9 cellular contexts compared by ENCODE assay signal in genomic region chr7:101216860-101217387, GRCh38. TPM values are rescaled to one million over a fixed set of nuclear protein-coding genes. Genes with fewer than 3 reads are reported as not detected.
DNase-seq lines count a peak whose midpoint lies in the region; ATAC-seq and TF ChIP-seq lines count a peak whose summit lies in the region.
"Had no signal": no experiment of that assay in that cellular context is flagged by ENCODE, and none has a peak within 500 bp of the region (broad histone marks: within the 10 kb centered on the region; RNA-seq: fewer than 3 reads in every experiment).

No MANE protein-coding gene starts in this region.

- peak; percentile 19 for ATAC-seq in GM21423 (IDR thresholded peaks at IDR 0.05; ENCODE audit: unreplicated experiment)

- H3K9me2 ChIP-seq in Karpas-422 (replicated peaks; ENCODE audit: insufficient read depth, low read length): no peaks in the 10 kb centered on the region

- in situ Hi-C loops in ACHN (cut with HindIII; ENCODE audit: low pct_ligation_motif_present, low pct_unique_long_range_greater_than_20kb, low sequenced_read_pairs): loop anchor here (5.0 kb wide), 1 partner anchor 40 kb away; no protein-coding TSS in a partner anchor

- peaks cover 30% of the 10 kb centered on the region for H3K4me1 Mint-ChIP-seq in Caco-2 (ENCODE audit: low read depth, unreplicated experiment)

- no peaks in the 10 kb centered on the region for H3K27me3 Mint-ChIP-seq in Caco-2 (ENCODE audit: insufficient read depth, unreplicated experiment)

- peak overlapping the region; percentile 86 for H3K9ac ChIP-seq in Karpas-422 (ENCODE audit: low read length)

- H2AFZ ChIP-seq in Karpas-422 (ENCODE audit: low read length): peak overlapping the region; percentile 85

- no peak for TF ChIP-seq CTCF in Caco-2 (IDR thresholded peaks at IDR 0.05; ENCODE audit: insufficient read depth in 1 of 2, low read depth in 1 of 2, low read length in 1 of 2, severe bottlenecking in 1 of 2, unreplicated experiment in 1 of 2)

- H3K4me1 ChIP-seq in Caco-2: peaks cover 22% of the 10 kb centered on the region
- H3K4me1 ChIP-seq in Karpas-422 (ENCODE audit: low read length): peaks cover 21% of the 10 kb centered on the region
- H3K4me1 ChIP-seq in mononuclear cell (ENCODE audit: insufficient read depth, low read length): peaks cover 36% of the 10 kb centered on the region

- H4K20me1 ChIP-seq in Karpas-422 (ENCODE audit: insufficient read depth, low read depth, low read length): no peaks in the 10 kb centered on the region

- peak overlapping the region; percentile 83 for H3K4me3 Mint-ChIP-seq in Caco-2 (ENCODE audit: unreplicated experiment)

- CTCF ChIA-PET in Caco-2 (lab: Charles Lee): interaction anchor here (0.5 to 2.8 kb wide), 17 partner anchors 12 to 628 kb away, joined by 3 to 49 read pairs (median 5); partner anchors contain the start of genes FIS1 and SERPINE1

- BruUV-seq in Caco-2 (replicated peaks; lab: Mats Ljungman, UMichigan): no TSS peak

- H3K4me3 ChIP-seq in Caco-2 (ENCODE audit: low read depth, low read length): peak overlapping the region; percentile 75
- H3K4me3 ChIP-seq in Karpas-422 (ENCODE audit: low read length): peak overlapping the region; percentile 83
- peak overlapping the region; percentile 63 for H3K4me3 ChIP-seq in mononuclear cell (ENCODE audit: low read length)

- H3K36me3 Mint-ChIP-seq in Caco-2 (ENCODE audit: insufficient read depth, unreplicated experiment): peaks cover 34% of the 10 kb centered on the region

- H3K36me3 ChIP-seq in Caco-2 (ENCODE audit: control insufficient read depth, insufficient read depth, low read length) (peaks cover 3% of the 10 kb centered on the region; the same call in 1 of the 2 replicates), Karpas-422 (ENCODE audit: insufficient read depth, low read length) (no peaks in the 10 kb centered on the region)

- intact Hi-C loops in Caco-2 (cut with micrococcal nuclease; ENCODE audit: unreplicated experiment): no loop called here

- POLR2A ChIA-PET in Caco-2 (lab: Charles Lee): interaction anchor here (0.6 to 2.0 kb wide), 8 partner anchors 15 to 1182 kb away, joined by 3 to 15 read pairs (median 6); partner anchors contain the start of genes FIS1, MOGAT3 and UFSP1

- H3K9me3 ChIP-seq in Caco-2 (no peaks in the 10 kb centered on the region), Karpas-422 (ENCODE audit: low read length) (no peaks in the 10 kb centered on the region), mononuclear cell (ENCODE audit: low read depth, low read length) (no peaks in the 10 kb centered on the region)

- H3K4me2 ChIP-seq in Karpas-422 (ENCODE audit: low read depth, low read length, poor library complexity, severe bottlenecking): peak overlapping the region; percentile 99

- peak overlapping the region; percentile 81 for H3K27ac Mint-ChIP-seq in Caco-2 (ENCODE audit: unreplicated experiment)

- H3K27me3 ChIP-seq in Caco-2 (replicated peaks; ENCODE audit: control insufficient read depth, insufficient read depth, low read length): no peaks in the 10 kb centered on the region
- H3K27me3 ChIP-seq in Karpas-422 (ENCODE audit: low read length): no peaks in the 10 kb centered on the region
- no peaks in the 10 kb centered on the region for H3K27me3 ChIP-seq in mononuclear cell (ENCODE audit: insufficient read depth, low read length)

- no peak for DNase-seq in Caco-2
- DNase-seq in Karpas-422: peak; percentile 57
- DNase-seq in caudate nucleus (lab: John Stamatoyannopoulos, UW): peak in 5 of 61 donors; percentile 25 to 51 (median 36)
- no peak for DNase-seq in cortex of kidney (lab: John Stamatoyannopoulos, UW)
- DNase-seq in ACHN: no peak
- no peak for DNase-seq in epidermal melanocyte (ENCODE audit: insufficient read length, low spot score)

- no peaks in the 10 kb centered on the region for H3K9me3 Mint-ChIP-seq in Caco-2 (ENCODE audit: unreplicated experiment)

- 0 out of 2 replicates have a peak overlapping the region, but pooled peaks have one; percentile 6 for H3K27ac ChIP-seq in Karpas-422 (ENCODE audit: low read length)
- H3K27ac ChIP-seq in caudate nucleus (ENCODE audit: low read depth, low read length): peak overlapping the region; percentile 81

- H3K79me2 ChIP-seq in Karpas-422 (ENCODE audit: low read length): peaks cover 54% of the 10 kb centered on the region

RNA-seq across cellular contexts. Expression of gene PLOD3, which starts 0.5 kb away (rescaled TPM):
- total RNA-seq in Caco-2 (2022) (112 and 123 TPM in 2 replicates), mononuclear cell (8.7 TPM)
- total RNA-seq in Karpas-422 (2014; rRNA removed; shearing (Covaris generic); ENCODE audit: low replicate concordance): 11.1 and 20.5 TPM in 2 replicates

RNA-seq across cellular contexts. Expression of gene ZNHIT1, which starts 1.0 kb away (rescaled TPM):
- total RNA-seq in Caco-2 (2022) (64.0 and 66.2 TPM in 2 replicates), mononuclear cell (28.1 TPM)
- total RNA-seq in Karpas-422 (2014; rRNA removed; shearing (Covaris generic); ENCODE audit: low replicate concordance): 50.9 and 116 TPM in 2 replicates

RNA-seq across cellular contexts. Expression of gene MOGAT3, which starts 16.1 kb away (rescaled TPM):
- total RNA-seq in Caco-2 (2022) (6.3 and 8.1 TPM in 2 replicates), mononuclear cell (not detected)
- not detected in 2 replicates for total RNA-seq in Karpas-422 (2014; rRNA removed; shearing (Covaris generic); ENCODE audit: low replicate concordance)
- total RNA-seq: SK-MEL-5 had no signal

RNA-seq across cellular contexts. Expression of gene CLDN15, which starts 20.7 kb away (rescaled TPM):
- 9.1 and 10.0 TPM in 2 replicates for total RNA-seq in Caco-2 (2022)
- total RNA-seq in Karpas-422 (2014; rRNA removed; shearing (Covaris generic); ENCODE audit: low replicate concordance): 12.2 and 13.7 TPM in 2 replicates
- 4.5 TPM for total RNA-seq in mononuclear cell

RNA-seq across cellular contexts. Expression of gene FIS1, which starts 28.0 kb away (rescaled TPM):
- 97.9 and 99.9 TPM in 2 replicates for total RNA-seq in Caco-2 (2022)
- total RNA-seq in Karpas-422 (2014; rRNA removed; shearing (Covaris generic); ENCODE audit: low replicate concordance): 104 and 210 TPM in 2 replicates
- total RNA-seq in mononuclear cell: 83.9 TPM
